In genomic region chr12:120346681-120347080, GRCh38 we compare ENCODE assay signal across 28 cellular contexts. TPM values are rescaled to one million over a fixed set of nuclear protein-coding genes. Genes with fewer than 3 reads are reported as not detected.
DNase-seq lines count a peak whose midpoint lies in the region; ATAC-seq and TF ChIP-seq lines count a peak whose summit lies in the region.
"Had no signal": no experiment of that assay in that cellular context is flagged by ENCODE, and none has a peak within 500 bp of the region (broad histone marks: within the 10 kb centered on the region; RNA-seq: fewer than 3 reads in every experiment).

No MANE protein-coding gene starts in this region.

- ATAC-seq in upper lobe of right lung, result no peak
- no peak for ATAC-seq in naive thymus-derived CD8-positive, alpha-beta T cell
- no peak for ATAC-seq in activated T-cell treated with anti-CD3 and anti-CD28 coated beads, Interleukin-2, amount 50 U/mL, for 4 hours
- ATAC-seq: activated naive CD8-positive, alpha-beta T cell treated with anti-CD3 and anti-CD28 coated beads, Interleukin-2, amount 50 U/mL, for 24 hours had no signal

- POLR2A ChIA-PET in naive thymus-derived CD8-positive, alpha-beta T cell (lab: Charles Lee), result no interaction called here

- WGBS in transverse colon (ENCODE audit: low coverage in 1 of 2), 2 donors, result 75 to 92% methylated on average over 2 to 7 of the region's 7 CpGs

- DNase-seq in DMS53 (lab: John Stamatoyannopoulos, UW) (peak; percentile 54), DMS53 treated with DMSO at 0.1 percent for 48 hours (lab: John Stamatoyannopoulos, UW; ENCODE audit: unreplicated experiment) (no peak), RPMI8226 (peak; percentile 25), glutamatergic neuron (no peak), upper lobe of right lung (no peak), transverse colon (no peak)
- no peak for DNase-seq in naive thymus-derived CD8-positive, alpha-beta T cell
- DNase-seq in activated T-cell treated with anti-CD3 and anti-CD28 coated beads, Interleukin-2, amount 50 U/mL, for 4 hours, result no peak
- DNase-seq: 8988T; activated CD4-positive, alpha-beta T cell treated with anti-CD3 and anti-CD28 coated beads, Interleukin-2, amount 10 ng/mL, durations not matched to agents 24 days and 14 days; activated CD8-positive, alpha-beta memory T cell treated with anti-CD3 and anti-CD28 coated beads, Interleukin-2, amount 50 U/mL, for 48 hours; activated effector memory CD4-positive, alpha-beta T cell treated with anti-CD3 and anti-CD28 coated beads, Interleukin-2, amount 50 U/mL, for 16 hours; activated naive CD8-positive, alpha-beta T cell treated with anti-CD3 and anti-CD28 coated beads, Interleukin-2, amount 50 U/mL, for 24 hours; colonic mucosa; head of caudate nucleus; NCI-H2107; NCI-H510A treated with DMSO at 0.1 percent for 48 hours; stimulated activated CD4-positive, alpha-beta T cell treated with anti-CD3 and anti-CD28 coated beads, Interleukin-4, amount 100 ng/mL, for 4 hours; SW 1271 had no signal

- no peaks in the 10 kb centered on the region for H3K27me3 ChIP-seq in upper lobe of right lung
- H3K27me3 ChIP-seq in transverse colon, result no peaks in the 10 kb centered on the region
- H3K27me3 ChIP-seq: BLaER1, colonic mucosa, left lung, stomach, upper lobe of left lung had no signal

- H3K4me1 ChIP-seq in upper lobe of right lung (peaks cover 2% of the 10 kb centered on the region), transverse colon (peaks cover 0 to 10% (median 0%) of the 10 kb centered on the region in 4 donors)
- H3K4me1 ChIP-seq: colonic mucosa, left lung had no signal

- H3K4me1 Mint-ChIP-seq in glutamatergic neuron (ENCODE audit: low read depth, unreplicated experiment), result no peaks in the 10 kb centered on the region
- no peaks in the 10 kb centered on the region for H3K4me1 Mint-ChIP-seq in naive thymus-derived CD8-positive, alpha-beta T cell
- H3K4me1 Mint-ChIP-seq in activated T-cell treated with anti-CD3 and anti-CD28 coated beads, Interleukin-2, amount 50 U/mL, for 4 hours (ENCODE audit: low read depth), result no peaks in the 10 kb centered on the region
- H3K4me1 Mint-ChIP-seq: activated CD4-positive, alpha-beta T cell treated with anti-CD3 and anti-CD28 coated beads, Interleukin-2, amount 10 ng/mL, durations not matched to agents 24 days and 14 days; activated naive CD8-positive, alpha-beta T cell treated with anti-CD3 and anti-CD28 coated beads, Interleukin-2, amount 50 U/mL, for 24 hours; brain had no signal

- H3K9me3 Mint-ChIP-seq in glutamatergic neuron (ENCODE audit: unreplicated experiment), result peaks cover 1% of the 10 kb centered on the region
- H3K9me3 Mint-ChIP-seq in naive thymus-derived CD8-positive, alpha-beta T cell, result no peaks in the 10 kb centered on the region
- no peaks in the 10 kb centered on the region for H3K9me3 Mint-ChIP-seq in activated T-cell treated with anti-CD3 and anti-CD28 coated beads, Interleukin-2, amount 50 U/mL, for 4 hours
- H3K9me3 Mint-ChIP-seq: activated CD4-positive, alpha-beta T cell treated with anti-CD3 and anti-CD28 coated beads, Interleukin-2, amount 10 ng/mL, durations not matched to agents 24 days and 14 days; activated naive CD8-positive, alpha-beta T cell treated with anti-CD3 and anti-CD28 coated beads, Interleukin-2, amount 50 U/mL, for 24 hours; brain had no signal

- TF ChIP-seq CTCF in glutamatergic neuron (IDR thresholded peaks at IDR 0.05; ENCODE audit: partially characterized antibody, unreplicated experiment) (peak; percentile 59), upper lobe of right lung (IDR thresholded peaks at IDR 0.05) (peak; percentile 13), transverse colon (IDR thresholded peaks at IDR 0.05) (peak in 1 of 5 experiments; percentile 3)

- no peaks in the 10 kb centered on the region for H3K36me3 Mint-ChIP-seq in glutamatergic neuron (ENCODE audit: unreplicated experiment)
- H3K36me3 Mint-ChIP-seq in naive thymus-derived CD8-positive, alpha-beta T cell, result no peaks in the 10 kb centered on the region
- H3K36me3 Mint-ChIP-seq in activated T-cell treated with anti-CD3 and anti-CD28 coated beads, Interleukin-2, amount 50 U/mL, for 4 hours (ENCODE audit: insufficient read depth), result no peaks in the 10 kb centered on the region

- H3K4me3 ChIP-seq in upper lobe of right lung, result no peak overlapping the region
- no peak overlapping the region for H3K4me3 ChIP-seq in transverse colon
- H3K4me3 ChIP-seq: BLaER1, colonic mucosa, left lung, stomach, upper lobe of left lung had no signal

- in situ Hi-C loops in transverse colon (cut with MboI; ENCODE audit: low pct_ligation_motif_present in 1 of 4, low pct_unique_long_range_greater_than_20kb in 1 of 4, low sequenced_read_pairs in 3 of 4), result no loop called here

- H3K36me3 ChIP-seq in upper lobe of right lung (no peaks in the 10 kb centered on the region), transverse colon (no peaks in the 10 kb centered on the region)
- H3K36me3 ChIP-seq: BLaER1, colonic mucosa, left lung, neutrophil, upper lobe of left lung had no signal

- H3K27me3 Mint-ChIP-seq in glutamatergic neuron (ENCODE audit: unreplicated experiment), result peaks cover 2% of the 10 kb centered on the region
- peaks cover 0 to 3% (median 0%) of the 10 kb centered on the region in 5 donors for H3K27me3 Mint-ChIP-seq in naive thymus-derived CD8-positive, alpha-beta T cell
- peaks cover 8% of the 10 kb centered on the region for H3K27me3 Mint-ChIP-seq in activated T-cell treated with anti-CD3 and anti-CD28 coated beads, Interleukin-2, amount 50 U/mL, for 4 hours (ENCODE audit: low read depth)
- H3K27me3 Mint-ChIP-seq: activated CD4-positive, alpha-beta T cell treated with anti-CD3 and anti-CD28 coated beads, Interleukin-2, amount 10 ng/mL, durations not matched to agents 24 days and 14 days; brain had no signal

- no peak overlapping the region for H3K4me3 Mint-ChIP-seq in glutamatergic neuron (ENCODE audit: unreplicated experiment)
- no peak overlapping the region for H3K4me3 Mint-ChIP-seq in naive thymus-derived CD8-positive, alpha-beta T cell
- no peak overlapping the region for H3K4me3 Mint-ChIP-seq in activated T-cell treated with anti-CD3 and anti-CD28 coated beads, Interleukin-2, amount 50 U/mL, for 4 hours
- H3K4me3 Mint-ChIP-seq: activated CD4-positive, alpha-beta T cell treated with anti-CD3 and anti-CD28 coated beads, Interleukin-2, amount 10 ng/mL, durations not matched to agents 24 days and 14 days; activated naive CD8-positive, alpha-beta T cell treated with anti-CD3 and anti-CD28 coated beads, Interleukin-2, amount 50 U/mL, for 24 hours; brain had no signal

- TF ChIP-seq POLR2A in transverse colon (IDR thresholded peaks at IDR 0.05), result no peak

- TF ChIP-seq EP300 in transverse colon (IDR thresholded peaks at IDR 0.05; ENCODE audit: low read depth), result no peak

- no peak overlapping the region for H3K27ac ChIP-seq in upper lobe of right lung
- H3K27ac ChIP-seq in transverse colon, result no peak overlapping the region
- H3K27ac ChIP-seq: BLaER1, colonic mucosa, left lung, neutrophil, stomach, upper lobe of left lung had no signal

- no peak overlapping the region for H3K27ac Mint-ChIP-seq in glutamatergic neuron (ENCODE audit: unreplicated experiment)
- H3K27ac Mint-ChIP-seq in naive thymus-derived CD8-positive, alpha-beta T cell, result no peak overlapping the region
- H3K27ac Mint-ChIP-seq: activated CD4-positive, alpha-beta T cell treated with anti-CD3 and anti-CD28 coated beads, Interleukin-2, amount 10 ng/mL, durations not matched to agents 24 days and 14 days; activated naive CD8-positive, alpha-beta T cell treated with anti-CD3 and anti-CD28 coated beads, Interleukin-2, amount 50 U/mL, for 24 hours had no signal

- intact Hi-C loops in upper lobe of right lung (cut with DNase I) (no loop called here), transverse colon (cut with DNase I; ENCODE audit: low total_unique reads) (no loop called here)

- no peaks in the 10 kb centered on the region for H3K9me3 ChIP-seq in upper lobe of right lung
- no peaks in the 10 kb centered on the region for H3K9me3 ChIP-seq in transverse colon
- H3K9me3 ChIP-seq: BLaER1, colonic mucosa, left lung, neutrophil, stomach, upper lobe of left lung had no signal

RNA-seq across cellular contexts. Expression of gene PLA2G1B, which starts 19.1 kb away (rescaled TPM):
- total RNA-seq in glutamatergic neuron (ENCODE audit: unreplicated experiment), result not detected
- total RNA-seq in upper lobe of right lung, result 62.2 TPM
- total RNA-seq in naive thymus-derived CD8-positive, alpha-beta T cell, result not detected
- polyA plus RNA-seq in naive thymus-derived CD8-positive, alpha-beta T cell, result under 1 TPM; 0.40 to 0.77 (median 0.75) TPM
- 1 to 10 TPM in 2 of 3 donors, under 1 TPM in 1; 0.79 to 1.3 (median 1.1) TPM for total RNA-seq in activated T-cell treated with anti-CD3 and anti-CD28 coated beads, Interleukin-2, amount 50 U/mL, for 4 hours
- not detected for total RNA-seq in transverse colon
- total RNA-seq: activated CD4-positive, alpha-beta T cell treated with anti-CD3 and anti-CD28 coated beads, Interleukin-2, amount 10 ng/mL, durations not matched to agents 24 days and 14 days; H4; renal cortical epithelial cell; stomach had no signal

RNA-seq across cellular contexts. Expression of gene MSI1, which starts 22.3 kb away (rescaled TPM):
- total RNA-seq in glutamatergic neuron (ENCODE audit: unreplicated experiment) (229 TPM), upper lobe of right lung (0.46 TPM), transverse colon (1 to 10 TPM in 1 of 4 donors, under 1 TPM in 1, not detected in 2; 0.82 to 7.5 TPM)
- not detected for total RNA-seq in naive thymus-derived CD8-positive, alpha-beta T cell
- not detected for polyA plus RNA-seq in naive thymus-derived CD8-positive, alpha-beta T cell
- total RNA-seq in activated T-cell treated with anti-CD3 and anti-CD28 coated beads, Interleukin-2, amount 50 U/mL, for 4 hours, result under 1 TPM; 0.16 to 0.41 (median 0.25) TPM
- total RNA-seq: mononuclear cell had no signal

RNA-seq across cellular contexts. Expression of gene SIRT4, which starts 44.6 kb away (rescaled TPM):
- 3.8 TPM for total RNA-seq in glutamatergic neuron (ENCODE audit: unreplicated experiment)
- 2.4 TPM for total RNA-seq in upper lobe of right lung
- total RNA-seq in naive thymus-derived CD8-positive, alpha-beta T cell, result 1 to 10 TPM; 2.4 to 4.1 TPM
- polyA plus RNA-seq in naive thymus-derived CD8-positive, alpha-beta T cell, result 1 to 10 TPM; 1.9 to 3.2 (median 2.2) TPM
- 1 to 10 TPM; 1.3 to 1.8 (median 1.5) TPM for total RNA-seq in activated T-cell treated with anti-CD3 and anti-CD28 coated beads, Interleukin-2, amount 50 U/mL, for 4 hours
- 1 to 10 TPM in 1 of 4 donors, under 1 TPM in 1, not detected in 2; 0.95 to 1.9 TPM for total RNA-seq in transverse colon

RNA-seq across cellular contexts. Expression of gene RNU4-1, which starts 53.6 kb away (rescaled TPM):
- total RNA-seq in glutamatergic neuron (ENCODE audit: unreplicated experiment) (5,722 TPM), upper lobe of right lung (2,477 TPM), transverse colon (under 1 TPM in 3 of 4 donors, not detected in 1; under 0.01 TPM)
- 100 to 1,000 TPM; 519 to 934 TPM for total RNA-seq in naive thymus-derived CD8-positive, alpha-beta T cell
- polyA plus RNA-seq in naive thymus-derived CD8-positive, alpha-beta T cell, result not detected
- 1,000 to 10,000 TPM in 2 of 3 donors, 100 to 1,000 TPM in 1; 980 to 2,356 (median 1,498) TPM for total RNA-seq in activated T-cell treated with anti-CD3 and anti-CD28 coated beads, Interleukin-2, amount 50 U/mL, for 4 hours
- polyA plus RNA-seq: stomach had no signal

RNA-seq across cellular contexts. Expression of gene RNU4-2, which starts 55.0 kb away (rescaled TPM):
- 8,083 TPM for total RNA-seq in glutamatergic neuron (ENCODE audit: unreplicated experiment)
- total RNA-seq in upper lobe of right lung, result 14,226 TPM
- total RNA-seq in naive thymus-derived CD8-positive, alpha-beta T cell, result 1,000 to 10,000 TPM; 4,355 to 8,006 TPM
- 10 to 100 TPM in 1 of 3 donors, not detected in 2; 79.6 TPM for polyA plus RNA-seq in naive thymus-derived CD8-positive, alpha-beta T cell
- 1,000 to 10,000 TPM; 2,997 to 5,108 (median 5,011) TPM for total RNA-seq in activated T-cell treated with anti-CD3 and anti-CD28 coated beads, Interleukin-2, amount 50 U/mL, for 4 hours
- under 1 TPM; under 0.01 TPM for total RNA-seq in transverse colon
- polyA plus RNA-seq: stomach had no signal

Comparison
In these comparisons a context has a peak if more than half of its experiments do, and no peak if none do; other contexts are left out.
1. DNase-seq: peak in DMS53 (single experiment) and RPMI8226 (single experiment); none in DMS53 treated with DMSO at 0.1 percent for 48 hours (single experiment), glutamatergic neuron (single experiment), upper lobe of right lung (single experiment), naive thymus-derived CD8-positive, alpha-beta T cell (0 of 10), activated T-cell treated with anti-CD3 and anti-CD28 coated beads, Interleukin-2, amount 50 U/mL, for 4 hours (single experiment) and transverse colon (single experiment).
2. RNA of gene PLA2G1B, which starts 19.1 kb away (total RNA-seq): 62.2 TPM in upper lobe of right lung (single experiment); 0.79 to 1.3 TPM in activated T-cell treated with anti-CD3 and anti-CD28 coated beads, Interleukin-2, amount 50 U/mL, for 4 hours, not detected in glutamatergic neuron (single experiment), not detected in naive thymus-derived CD8-positive, alpha-beta T cell and not detected in transverse colon; every median in the first group is over 10 times any median in the second.
3. RNA of gene MSI1, which starts 22.3 kb away (total RNA-seq): 229 TPM in glutamatergic neuron (single experiment); 0.82 to 7.5 TPM in transverse colon, 0.46 TPM in upper lobe of right lung (single experiment), 0.16 to 0.41 TPM in activated T-cell treated with anti-CD3 and anti-CD28 coated beads, Interleukin-2, amount 50 U/mL, for 4 hours and not detected in naive thymus-derived CD8-positive, alpha-beta T cell; every median in the first group is over 10 times any median in the second.